1 cellular context compared by ENCODE assay signal in genomic region chr13:111852701-111853100, GRCh38.
TF ChIP-seq lines count a peak whose summit lies in the region.

No MANE protein-coding gene starts in this region.

TF ChIP-seq in GM23338, 12 proteins besides CTCF, POLR2A, EP300 and RAD21 (continued from another document):
- TF ChIP-seq ZNF462 (CRISPR knock-in tag; IDR thresholded peaks at IDR 0.05) = no peak
- TF ChIP-seq ETS1 (IDR thresholded peaks at IDR 0.05) = no peak
- TF ChIP-seq CREB1 (CRISPR knock-in tag; IDR thresholded peaks at IDR 0.05; ENCODE audit: low read depth) = no peak
- no peak for TF ChIP-seq EZH2phosphoT487 (IDR thresholded peaks at IDR 0.05; ENCODE audit: unreplicated experiment)
- TF ChIP-seq JUNB (IDR thresholded peaks at IDR 0.05; ENCODE audit: unreplicated experiment) = no peak
- TF ChIP-seq, protein P1, sequence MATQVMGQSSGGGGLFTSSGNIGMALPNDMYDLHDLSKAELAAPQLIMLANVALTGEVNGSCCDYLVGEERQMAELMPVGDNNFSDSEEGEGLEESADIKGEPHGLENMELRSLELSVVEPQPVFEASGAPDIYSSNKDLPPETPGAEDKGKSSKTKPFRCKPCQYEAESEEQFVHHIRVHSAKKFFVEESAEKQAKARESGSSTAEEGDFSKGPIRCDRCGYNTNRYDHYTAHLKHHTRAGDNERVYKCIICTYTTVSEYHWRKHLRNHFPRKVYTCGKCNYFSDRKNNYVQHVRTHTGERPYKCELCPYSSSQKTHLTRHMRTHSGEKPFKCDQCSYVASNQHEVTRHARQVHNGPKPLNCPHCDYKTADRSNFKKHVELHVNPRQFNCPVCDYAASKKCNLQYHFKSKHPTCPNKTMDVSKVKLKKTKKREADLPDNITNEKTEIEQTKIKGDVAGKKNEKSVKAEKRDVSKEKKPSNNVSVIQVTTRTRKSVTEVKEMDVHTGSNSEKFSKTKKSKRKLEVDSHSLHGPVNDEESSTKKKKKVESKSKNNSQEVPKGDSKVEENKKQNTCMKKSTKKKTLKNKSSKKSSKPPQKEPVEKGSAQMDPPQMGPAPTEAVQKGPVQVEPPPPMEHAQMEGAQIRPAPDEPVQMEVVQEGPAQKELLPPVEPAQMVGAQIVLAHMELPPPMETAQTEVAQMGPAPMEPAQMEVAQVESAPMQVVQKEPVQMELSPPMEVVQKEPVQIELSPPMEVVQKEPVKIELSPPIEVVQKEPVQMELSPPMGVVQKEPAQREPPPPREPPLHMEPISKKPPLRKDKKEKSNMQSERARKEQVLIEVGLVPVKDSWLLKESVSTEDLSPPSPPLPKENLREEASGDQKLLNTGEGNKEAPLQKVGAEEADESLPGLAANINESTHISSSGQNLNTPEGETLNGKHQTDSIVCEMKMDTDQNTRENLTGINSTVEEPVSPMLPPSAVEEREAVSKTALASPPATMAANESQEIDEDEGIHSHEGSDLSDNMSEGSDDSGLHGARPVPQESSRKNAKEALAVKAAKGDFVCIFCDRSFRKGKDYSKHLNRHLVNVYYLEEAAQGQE (IDR thresholded peaks at IDR 0.05; ENCODE audit: unreplicated experiment) = no peak
- no peak for TF ChIP-seq EZH2 (IDR thresholded peaks at IDR 0.05; ENCODE audit: low read depth, unreplicated experiment)
- TF ChIP-seq ZNF114 (CRISPR knock-in tag; IDR thresholded peaks at IDR 0.05) = no peak
- TF ChIP-seq ZNF331 (CRISPR knock-in tag; IDR thresholded peaks at IDR 0.05; ENCODE audit: low read depth) = no peak
- no peak for TF ChIP-seq POLR2AphosphoS5 (IDR thresholded peaks at IDR 0.05; ENCODE audit: low read depth)
- TF ChIP-seq STAT1 (IDR thresholded peaks at IDR 0.05; ENCODE audit: unreplicated experiment) = no peak
TF ChIP-seq in GM23338: peak in this region for 0.
